8 cellular contexts compared by ENCODE assay signal in the genomic region with DNA sequence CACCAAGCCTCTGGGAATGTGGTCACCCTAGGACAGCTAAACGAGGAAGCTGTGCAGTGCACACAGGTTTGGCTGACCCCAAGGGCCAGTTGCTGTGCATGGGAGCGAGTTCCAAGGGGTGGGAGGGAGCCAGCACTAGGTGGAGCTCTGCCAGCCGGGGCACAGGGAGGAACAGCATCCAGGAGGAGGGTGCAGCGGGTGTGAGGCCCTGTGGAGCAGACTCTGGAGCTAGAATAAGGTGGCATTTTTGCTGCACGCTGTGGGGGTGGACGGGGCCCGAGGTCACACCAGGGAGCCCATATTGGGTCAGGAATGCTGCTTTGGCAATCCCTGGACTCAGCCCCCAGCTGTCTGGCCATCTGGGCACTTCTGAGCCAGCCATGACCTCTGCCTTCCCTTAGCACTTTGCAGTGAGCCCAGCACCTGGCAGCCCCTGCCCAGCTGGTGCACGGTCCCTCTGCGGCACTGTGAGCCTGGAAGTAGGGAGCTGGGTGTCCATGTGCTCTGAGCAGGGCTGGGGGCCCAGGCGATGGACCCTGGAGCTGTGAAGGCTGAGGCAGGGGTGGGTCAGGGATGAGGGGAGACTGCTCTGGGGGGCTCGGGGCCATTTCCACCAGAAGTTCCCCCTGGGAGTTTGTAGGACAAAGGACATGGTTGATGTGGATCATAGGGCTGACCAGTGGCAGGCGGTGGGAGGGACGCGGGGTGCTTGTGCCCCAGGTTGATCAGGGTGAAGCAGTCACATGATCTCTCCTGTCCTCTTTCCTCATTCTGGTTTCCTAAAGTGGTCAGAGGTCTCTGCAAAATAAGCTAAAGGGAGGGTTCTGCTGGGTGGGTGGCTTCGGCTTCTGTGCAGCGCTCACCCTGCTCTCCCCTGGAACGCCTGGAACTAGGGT. TPM values are rescaled to one million over a fixed set of nuclear protein-coding genes. Genes with fewer than 3 reads are reported as not detected.
DNase-seq lines count a peak whose midpoint lies in the region; ATAC-seq and TF ChIP-seq lines count a peak whose summit lies in the region.

No MANE protein-coding gene starts in this region.

- H3K4me1 ChIP-seq in Peyer's patch (peaks cover 3 to 73% (median 23%) of the 10 kb centered on the region in 4 donors), ectodermal cell (ENCODE audit: control insufficient read depth, insufficient read depth, low read length) (no peaks in the 10 kb centered on the region), muscle layer of colon (ENCODE audit: insufficient read depth, low read length) (peaks cover 38% of the 10 kb centered on the region)

- H3K36me3 ChIP-seq in Peyer's patch = peaks cover 0 to 8% (median 0%) of the 10 kb centered on the region in 3 donors
- no peaks in the 10 kb centered on the region for H3K36me3 ChIP-seq in ectodermal cell (ENCODE audit: control insufficient read depth, insufficient read depth, low read length)
- H3K36me3 ChIP-seq in muscle layer of colon (ENCODE audit: insufficient read depth, low read length) = no peaks in the 10 kb centered on the region

- peak overlapping the region; percentile 52 for H3K9ac ChIP-seq in muscle layer of colon (ENCODE audit: low read length)

- DNase-seq in AG04449 (ENCODE audit: low read depth, low spot score) (no peak), Peyer's patch (peak in 1 of 3 donors; percentile 67), NCI-H510A treated with DMSO at 0.1 percent for 48 hours (lab: John Stamatoyannopoulos, UW) (no peak), NCI-H446 treated with DMSO at 0.1 percent for 48 hours (lab: John Stamatoyannopoulos, UW) (no peak)

- peak; percentile 9 for ATAC-seq in GM21576 (IDR thresholded peaks at IDR 0.05; ENCODE audit: unreplicated experiment)
- ATAC-seq in HG02610 (IDR thresholded peaks at IDR 0.05; ENCODE audit: unreplicated experiment) = no peak

- WGBS in ectodermal cell, 2 experiments = 73 to 77% methylated on average over 16 to 17 of the region's 17 CpGs

- no peak for TF ChIP-seq POLR2A in Peyer's patch (IDR thresholded peaks at IDR 0.05)

- TF ChIP-seq CTCF in AG04449 (IDR thresholded peaks at IDR 0.05; ENCODE audit: insufficient read depth, low read length, missing control alignments) (no peak), Peyer's patch (IDR thresholded peaks at IDR 0.05) (no peak)

- H3K27me3 ChIP-seq in Peyer's patch = no peaks in the 10 kb centered on the region
- H3K27me3 ChIP-seq in ectodermal cell (ENCODE audit: control insufficient read depth, insufficient read depth, low read length, poor library complexity, severe bottlenecking) = no peaks in the 10 kb centered on the region
- H3K27me3 ChIP-seq in muscle layer of colon (ENCODE audit: control insufficient read depth in 1 of 2, insufficient read depth in 2 of 2, low read length in 2 of 2) = no peaks in the 10 kb centered on the region

- H3K4me3 ChIP-seq in AG04449 (ENCODE audit: low read depth, low read length) = peak overlapping the region; percentile 61
- H3K4me3 ChIP-seq in Peyer's patch = peak overlapping the region; percentile 34 to 57 (median 54)
- peak overlapping the region; percentile 70 for H3K4me3 ChIP-seq in ectodermal cell (ENCODE audit: insufficient read depth, low read depth, low read length)
- H3K4me3 ChIP-seq in muscle layer of colon (ENCODE audit: low read depth in 1 of 2, low read length in 2 of 2) = peak overlapping the region; percentile 4 to 68

- peak overlapping the region; percentile 50 to 84 (median 77) for H3K27ac ChIP-seq in Peyer's patch
- H3K27ac ChIP-seq in ectodermal cell (ENCODE audit: insufficient read depth, low read depth, low read length, poor library complexity, severe bottlenecking) = no peak overlapping the region
- peak overlapping the region; percentile 81 for H3K27ac ChIP-seq in muscle layer of colon (ENCODE audit: low read depth, low read length)

- POLR2A ChIA-PET in AG04449 (lab: Yijun Ruan, JAX) = interaction anchor here (1.0 to 2.3 kb wide), 4 partner anchors 8 to 68 kb away, joined by 3 to 15 read pairs (median 6); partner anchors contain the start of genes HSF2BP, PDXK and RRP1B

- no peaks in the 10 kb centered on the region for H3K9me3 ChIP-seq in Peyer's patch
- H3K9me3 ChIP-seq in ectodermal cell (ENCODE audit: control insufficient read depth, low read length) = no peaks in the 10 kb centered on the region
- H3K9me3 ChIP-seq in muscle layer of colon (ENCODE audit: low read length) = no peaks in the 10 kb centered on the region

- CTCF ChIA-PET in AG04449 (lab: Yijun Ruan, JAX) = interaction anchor here (0.6 to 2.4 kb wide), 6 partner anchors 8 to 130 kb away, joined by 3 to 10 read pairs (median 4); partner anchors contain the start of gene PDXK

RNA-seq across cellular contexts. Expression of gene PDXK, which starts 8.9 kb away (rescaled TPM):
- total RNA-seq in Peyer's patch = 100 to 1,000 TPM in 3 of 4 donors, 10 to 100 TPM in 1; 83.3 to 206 (median 152) TPM
- polyA plus RNA-seq in ectodermal cell (2013, experiment 1 of 4) = 45.2 TPM
- 39.6 TPM for polyA plus RNA-seq in ectodermal cell (2013, experiment 2 of 4)
- polyA plus RNA-seq in ectodermal cell (2013, experiment 3 of 4) = 29.5 TPM
- 28.3 TPM for polyA plus RNA-seq in ectodermal cell (2013, experiment 4 of 4)

RNA-seq across cellular contexts. Expression of gene CSTB, which starts 48.3 kb away (rescaled TPM):
- total RNA-seq in Peyer's patch = 10 to 100 TPM in 3 of 4 donors, 1 to 10 TPM in 1; 7.4 to 16.1 (median 13.3) TPM
- 35.7 TPM for polyA plus RNA-seq in ectodermal cell (2013, experiment 1 of 4)
- 36.7 TPM for polyA plus RNA-seq in ectodermal cell (2013, experiment 2 of 4)
- polyA plus RNA-seq in ectodermal cell (2013, experiment 3 of 4) = 33.3 TPM
- 39.1 TPM for polyA plus RNA-seq in ectodermal cell (2013, experiment 4 of 4)
